ENCODE assay signal across 8 cellular contexts in the genomic region with DNA sequence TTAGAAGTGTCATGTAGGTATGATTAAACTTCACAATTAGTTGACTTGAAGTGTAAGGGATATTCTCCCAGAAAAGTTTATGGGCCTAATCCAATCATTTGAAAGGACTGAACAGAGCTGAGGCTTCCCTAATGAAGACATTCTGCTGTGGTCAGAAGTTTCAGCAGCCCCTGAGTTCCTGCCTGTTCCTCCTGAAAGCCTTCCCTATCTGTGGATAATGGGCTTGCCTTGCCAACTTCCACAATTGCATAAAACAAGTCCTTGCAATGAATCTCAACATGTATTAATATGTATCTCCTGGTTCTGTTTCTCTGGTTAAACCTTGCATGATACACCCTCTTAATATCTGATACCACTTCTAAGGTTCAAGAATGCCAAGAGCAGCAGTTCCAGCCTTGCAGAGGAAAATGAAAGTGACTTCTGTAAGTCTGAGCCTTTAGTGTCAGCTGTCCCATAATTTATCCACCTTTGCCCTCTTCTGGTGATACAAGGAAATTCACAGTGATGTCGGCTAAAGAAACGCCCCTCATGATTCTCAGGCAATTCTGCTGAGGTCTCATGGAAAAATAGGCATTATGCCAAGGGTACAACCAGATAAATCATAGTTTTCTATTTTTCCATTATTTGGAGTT.
DNase-seq lines count a peak whose midpoint lies in the region; ATAC-seq and TF ChIP-seq lines count a peak whose summit lies in the region.

No MANE protein-coding gene starts in this region.

- no peak overlapping the region for H2AK5ac ChIP-seq in H9 (ENCODE audit: insufficient read length, low read length)

- POLR2A ChIA-PET in naive thymus-derived CD8-positive, alpha-beta T cell (lab: Charles Lee): no interaction called here

- H3K36me3 ChIP-seq in ACC112 (ENCODE audit: insufficient read depth, low read length) (no peaks in the 10 kb centered on the region), MM.1S (replicated peaks; ENCODE audit: insufficient read depth, low read length) (no peaks in the 10 kb centered on the region), SK-N-MC (ENCODE audit: insufficient read depth, low read length) (no peaks in the 10 kb centered on the region)

- DNase-seq in GF-D8 (lab: John Stamatoyannopoulos, UW): peak; percentile 12
- DNase-seq in H9: peak; percentile 39
- peak; percentile 87 for DNase-seq in MM.1S
- peak; percentile 5 for DNase-seq in SK-N-MC (ENCODE audit: low read depth, low spot score)
- DNase-seq in epithelial cell of proximal tubule (ENCODE audit: low read depth): peak; percentile 25
- peak in 5 of 10 donors; percentile 4 to 50 (median 20) for DNase-seq in naive thymus-derived CD8-positive, alpha-beta T cell
- no peak for DNase-seq in NK-92 (lab: John Stamatoyannopoulos, UW; ENCODE audit: unreplicated experiment)

- H3K27ac ChIP-seq in ACC112 (ENCODE audit: low read depth, low read length) (no peak overlapping the region), H9 (ENCODE audit: insufficient read length, low read depth, low read length) (no peak overlapping the region), MM.1S (ENCODE audit: low read length) (no peak overlapping the region), SK-N-MC (no peak overlapping the region)

- H3K9me3 Mint-ChIP-seq in H9: no peaks in the 10 kb centered on the region
- no peaks in the 10 kb centered on the region for H3K9me3 Mint-ChIP-seq in naive thymus-derived CD8-positive, alpha-beta T cell

- H3K23me2 ChIP-seq in H9 (ENCODE audit: insufficient read length, low read depth, low read length, poor library complexity, severe bottlenecking): no peaks in the 10 kb centered on the region

- H3K27me3 Mint-ChIP-seq in H9 (ENCODE audit: low read depth): no peaks in the 10 kb centered on the region; the same call in 1 of the 2 replicates
- no peaks in the 10 kb centered on the region for H3K27me3 Mint-ChIP-seq in naive thymus-derived CD8-positive, alpha-beta T cell

- no peak overlapping the region for H2BK20ac ChIP-seq in H9 (ENCODE audit: low read depth, low read length, poor library complexity, severe bottlenecking)

- no peak overlapping the region for H3T11ph ChIP-seq in H9 (ENCODE audit: low read length)

- H2BK15ac ChIP-seq in H9 (ENCODE audit: low read depth, low read length): no peak overlapping the region

- TF ChIP-seq CTCF in H9 (conservative IDR thresholded peaks at IDR 0.05): peak; percentile 72
- peak; percentile 69 for TF ChIP-seq CTCF in MM.1S (IDR thresholded peaks at IDR 0.05; ENCODE audit: low read length)
- peak; percentile 71 for TF ChIP-seq CTCF in epithelial cell of proximal tubule (conservative IDR thresholded peaks at IDR 0.05; ENCODE audit: low read depth, low read length)

- no peaks in the 10 kb centered on the region for H4K20me1 ChIP-seq in H9 (ENCODE audit: control insufficient read depth, insufficient read depth, insufficient read length)
- no peaks in the 10 kb centered on the region for H4K20me1 ChIP-seq in MM.1S (ENCODE audit: insufficient read depth, low read length)

- no peak overlapping the region for H3K4me3 Mint-ChIP-seq in H9
- no peak overlapping the region for H3K4me3 Mint-ChIP-seq in naive thymus-derived CD8-positive, alpha-beta T cell

- H3K4me2 ChIP-seq in H9 (ENCODE audit: insufficient read depth, insufficient read length, low read length) (no peak overlapping the region), MM.1S (ENCODE audit: low read depth, low read length) (peak overlapping the region; percentile 37)

- no CpG with 5 or more reads among the region's 2 CpGs for WGBS in H9 (ENCODE audit: extremely low coverage, insufficient read length, low lambda C conversion rate)

- H2BK5ac ChIP-seq in H9 (ENCODE audit: insufficient read length, low read length): no peak overlapping the region

- ATAC-seq in naive thymus-derived CD8-positive, alpha-beta T cell: peak; percentile 56 to 70

- H3K4me3 ChIP-seq in ACC112 (ENCODE audit: low read depth, low read length) (peak overlapping the region; percentile 36), MM.1S (ENCODE audit: low read length) (no peak overlapping the region), SK-N-MC (no peak overlapping the region), epithelial cell of proximal tubule (ENCODE audit: low read depth, low read length) (no peak overlapping the region)

- no peak overlapping the region for H4K8ac ChIP-seq in H9 (replicated peaks; ENCODE audit: insufficient read length, low read depth, low read length)

- no peak overlapping the region for H4K5ac ChIP-seq in H9 (ENCODE audit: insufficient read length, low read depth, low read length)

- no peaks in the 10 kb centered on the region for H3K79me2 ChIP-seq in ACC112 (ENCODE audit: control insufficient read depth, insufficient read depth, low read length, unreplicated experiment)
- H3K79me2 ChIP-seq in H9 (ENCODE audit: insufficient read depth, low read length): no peaks in the 10 kb centered on the region
- H3K79me2 ChIP-seq in MM.1S (ENCODE audit: low read length): no peaks in the 10 kb centered on the region

- peaks cover 12% of the 10 kb centered on the region for H3K27me3 ChIP-seq in ACC112 (ENCODE audit: insufficient read depth, low read length)
- no peaks in the 10 kb centered on the region for H3K27me3 ChIP-seq in H9 (ENCODE audit: insufficient read depth, low read length)
- H3K27me3 ChIP-seq in MM.1S (replicated peaks; ENCODE audit: insufficient read depth, low read length): no peaks in the 10 kb centered on the region

- no peak overlapping the region for H3K27ac Mint-ChIP-seq in H9
- no peak overlapping the region for H3K27ac Mint-ChIP-seq in naive thymus-derived CD8-positive, alpha-beta T cell

- no peak overlapping the region for H2BK120ac ChIP-seq in H9 (ENCODE audit: low read depth, low read length, poor library complexity, severe bottlenecking)

- no peaks in the 10 kb centered on the region for H3K9me2 ChIP-seq in MM.1S (replicated peaks; ENCODE audit: insufficient read depth, low read length)

- no peak overlapping the region for H3K56ac ChIP-seq in H9 (ENCODE audit: insufficient read length, low read depth, low read length)

- peaks cover 3 to 4% of the 10 kb centered on the region in 2 experiments; a peak in 1 of 4 replicates for H3K4me1 Mint-ChIP-seq in H9
- H3K4me1 Mint-ChIP-seq in naive thymus-derived CD8-positive, alpha-beta T cell: peaks cover 0 to 8% (median 6%) of the 10 kb centered on the region in 4 donors

- no peaks in the 10 kb centered on the region for H3F3A ChIP-seq in MM.1S (ENCODE audit: insufficient read depth, low read length)

- no peak overlapping the region for H3K23ac ChIP-seq in H9 (ENCODE audit: insufficient read length, low read depth, low read length)

- no peaks in the 10 kb centered on the region for H3K36me3 Mint-ChIP-seq in H9 (ENCODE audit: insufficient read depth in 1 of 3, low read depth in 3 of 3)
- H3K36me3 Mint-ChIP-seq in naive thymus-derived CD8-positive, alpha-beta T cell: no peaks in the 10 kb centered on the region

- H4K91ac ChIP-seq in H9 (ENCODE audit: insufficient read length, low read depth, low read length): no peak overlapping the region

- no peak overlapping the region for H3K4ac ChIP-seq in H9 (ENCODE audit: low read depth, low read length)

- no peaks in the 10 kb centered on the region for H3K79me1 ChIP-seq in H9 (ENCODE audit: insufficient read depth, low read depth, low read length, poor library complexity, severe bottlenecking)

- H3K18ac ChIP-seq in H9 (ENCODE audit: insufficient read length, low read depth, low read length): no peak overlapping the region

- H2BK12ac ChIP-seq in H9 (ENCODE audit: insufficient read length, low read depth, low read length): no peak overlapping the region

- H3K9me3 ChIP-seq in H9 (ENCODE audit: control insufficient read depth, low read depth, low read length) (no peaks in the 10 kb centered on the region), MM.1S (replicated peaks; ENCODE audit: insufficient read depth, low read length) (no peaks in the 10 kb centered on the region), SK-N-MC (ENCODE audit: low read depth, low read length) (no peaks in the 10 kb centered on the region)

- no peak overlapping the region for H3K14ac ChIP-seq in H9 (ENCODE audit: insufficient read depth, low read length)

- H3K4me1 ChIP-seq in ACC112 (ENCODE audit: control insufficient read depth, insufficient read depth, low read length, unreplicated experiment) (peaks cover 6% of the 10 kb centered on the region), H9 (ENCODE audit: insufficient read depth, low read length) (no peaks in the 10 kb centered on the region), MM.1S (ENCODE audit: low read length) (peaks cover 5% of the 10 kb centered on the region)

- H3K9ac ChIP-seq in H9 (ENCODE audit: extremely low read depth, insufficient read length, low read length) (no peak overlapping the region), MM.1S (ENCODE audit: low read length) (no peak overlapping the region), SK-N-MC (ENCODE audit: insufficient read length) (no peak overlapping the region)

- H2AFZ ChIP-seq in ACC112 (ENCODE audit: low read length, unreplicated experiment): peak overlapping the region; percentile 90
- H2AFZ ChIP-seq in H9 (ENCODE audit: low read length): no peak overlapping the region
- no peak overlapping the region for H2AFZ ChIP-seq in MM.1S (ENCODE audit: low read length)
